8 cellular contexts compared by ENCODE assay signal in genomic region chr1:107430540-107431228, GRCh38.
DNase-seq lines count a peak whose midpoint lies in the region; FAIRE-seq and TF ChIP-seq lines count a peak whose summit lies in the region.

No MANE protein-coding gene starts in this region.

- DNase-seq in AG08396 (ENCODE audit: low spot score) (peak; percentile 4), H54 (ENCODE audit: insufficient read length, low spot score) (peak; percentile 11), LHCN-M2 (ENCODE audit: low read depth) (peak; percentile 46), UCSD-AML1 (lab: John Stamatoyannopoulos, UW; ENCODE audit: unreplicated experiment) (peak; percentile 12), germinal center (ENCODE audit: low spot score) (peak; percentile 30), sigmoid colon (no peak), NCI-H128 (lab: John Stamatoyannopoulos, UW; ENCODE audit: unreplicated experiment) (no peak)

- H3K36me3 ChIP-seq in sigmoid colon, result no peaks in the 10 kb centered on the region

- H3K27me3 ChIP-seq in sigmoid colon, result no peaks in the 10 kb centered on the region

- peak; percentile 8 for FAIRE-seq in G401.6 (lab: Jason Lieb, UNC)
- peak; percentile 97 for FAIRE-seq in H54 (lab: Jason Lieb, UNC)

- TF ChIP-seq CTCF in sigmoid colon (IDR thresholded peaks at IDR 0.05), result peak in 3 of 4 experiments; percentile 25 to 49 (median 32)

- H3K4me3 ChIP-seq in sigmoid colon, result no peak overlapping the region

- TF ChIP-seq EP300 in sigmoid colon (IDR thresholded peaks at IDR 0.05), result no peak

- TF ChIP-seq POLR2A in H54 (IDR thresholded peaks at IDR 0.05; ENCODE audit: low read depth, low read length) (no peak), sigmoid colon (IDR thresholded peaks at IDR 0.05) (no peak)

- H3K9me3 ChIP-seq in sigmoid colon, result no peaks in the 10 kb centered on the region

- WGBS in sigmoid colon, 2 donors, result 29 to 57% methylated on average over 14 of the region's 14 CpGs

- intact Hi-C loops in sigmoid colon (cut with DNase I), result loop anchor here (5.0 kb wide), 1 partner anchor 317 kb away; no protein-coding TSS in a partner anchor

- no peaks in the 10 kb centered on the region for H3K4me1 ChIP-seq in sigmoid colon

- H3K27ac ChIP-seq in sigmoid colon, result no peak overlapping the region

Comparison
In these comparisons a context has a peak if more than half of its experiments do, and no peak if none do; other contexts are left out.
1. DNase-seq: peak in AG08396 (single experiment), H54 (single experiment), LHCN-M2 (single experiment), UCSD-AML1 (single experiment) and germinal center (single experiment); none in sigmoid colon (single experiment) and NCI-H128 (single experiment).